ENCODE assay signal across 1 cellular context in the genomic region with DNA sequence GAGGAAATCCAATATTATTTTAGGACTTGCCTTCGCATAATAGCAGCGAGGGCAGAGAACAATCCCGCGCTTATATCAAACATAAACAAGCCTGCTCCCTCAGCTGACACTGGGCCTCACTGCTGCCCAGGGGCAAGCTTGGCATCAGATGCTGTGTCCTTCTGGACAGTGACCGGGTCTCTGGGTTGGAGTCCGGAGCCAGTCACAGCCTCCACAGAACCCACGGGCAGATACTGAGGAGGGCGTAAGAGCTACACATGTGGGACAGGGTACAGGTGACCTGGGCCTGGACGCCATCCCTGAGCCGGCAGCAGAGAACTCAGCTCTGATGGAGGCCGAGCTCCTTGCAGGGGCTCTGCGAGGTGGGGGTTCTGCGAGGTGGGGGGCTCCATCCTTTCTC.
TF ChIP-seq lines count a peak whose summit lies in the region.

No MANE protein-coding gene starts in this region.

TF ChIP-seq in HepG2, 621 proteins besides CTCF, POLR2A, EP300 and RAD21 (continued from another document):
- no peak for TF ChIP-seq TEF (CRISPR knock-in tag; IDR thresholded peaks at IDR 0.05)
- no peak for TF ChIP-seq NCOA5 (CRISPR knock-in tag; IDR thresholded peaks at IDR 0.05)
- TF ChIP-seq, protein P1, sequence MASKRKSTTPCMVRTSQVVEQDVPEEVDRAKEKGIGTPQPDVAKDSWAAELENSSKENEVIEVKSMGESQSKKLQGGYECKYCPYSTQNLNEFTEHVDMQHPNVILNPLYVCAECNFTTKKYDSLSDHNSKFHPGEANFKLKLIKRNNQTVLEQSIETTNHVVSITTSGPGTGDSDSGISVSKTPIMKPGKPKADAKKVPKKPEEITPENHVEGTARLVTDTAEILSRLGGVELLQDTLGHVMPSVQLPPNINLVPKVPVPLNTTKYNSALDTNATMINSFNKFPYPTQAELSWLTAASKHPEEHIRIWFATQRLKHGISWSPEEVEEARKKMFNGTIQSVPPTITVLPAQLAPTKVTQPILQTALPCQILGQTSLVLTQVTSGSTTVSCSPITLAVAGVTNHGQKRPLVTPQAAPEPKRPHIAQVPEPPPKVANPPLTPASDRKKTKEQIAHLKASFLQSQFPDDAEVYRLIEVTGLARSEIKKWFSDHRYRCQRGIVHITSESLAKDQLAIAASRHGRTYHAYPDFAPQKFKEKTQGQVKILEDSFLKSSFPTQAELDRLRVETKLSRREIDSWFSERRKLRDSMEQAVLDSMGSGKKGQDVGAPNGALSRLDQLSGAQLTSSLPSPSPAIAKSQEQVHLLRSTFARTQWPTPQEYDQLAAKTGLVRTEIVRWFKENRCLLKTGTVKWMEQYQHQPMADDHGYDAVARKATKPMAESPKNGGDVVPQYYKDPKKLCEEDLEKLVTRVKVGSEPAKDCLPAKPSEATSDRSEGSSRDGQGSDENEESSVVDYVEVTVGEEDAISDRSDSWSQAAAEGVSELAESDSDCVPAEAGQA (IDR thresholded peaks at IDR 0.05; ENCODE audit: low read depth), result no peak
- TF ChIP-seq, protein P1 (CRISPR knock-in tag; IDR thresholded peaks at IDR 0.05; ENCODE audit: borderline replicate concordance), result no peak
- TF ChIP-seq ZNF746 (CRISPR knock-in tag; IDR thresholded peaks at IDR 0.05), result no peak
- no peak for TF ChIP-seq ZNF589 (CRISPR knock-in tag; conservative IDR thresholded peaks at IDR 0.05)
- no peak for TF ChIP-seq KAT2B (IDR thresholded peaks at IDR 0.05; ENCODE audit: borderline replicate concordance, low read depth, low read length)
- TF ChIP-seq MAFK (conservative IDR thresholded peaks at IDR 0.05 in 1 of 2, IDR thresholded peaks at IDR 0.05 in 1 of 2; ENCODE audit: low read length in 2 of 2), result no peak
- TF ChIP-seq, protein P2, sequence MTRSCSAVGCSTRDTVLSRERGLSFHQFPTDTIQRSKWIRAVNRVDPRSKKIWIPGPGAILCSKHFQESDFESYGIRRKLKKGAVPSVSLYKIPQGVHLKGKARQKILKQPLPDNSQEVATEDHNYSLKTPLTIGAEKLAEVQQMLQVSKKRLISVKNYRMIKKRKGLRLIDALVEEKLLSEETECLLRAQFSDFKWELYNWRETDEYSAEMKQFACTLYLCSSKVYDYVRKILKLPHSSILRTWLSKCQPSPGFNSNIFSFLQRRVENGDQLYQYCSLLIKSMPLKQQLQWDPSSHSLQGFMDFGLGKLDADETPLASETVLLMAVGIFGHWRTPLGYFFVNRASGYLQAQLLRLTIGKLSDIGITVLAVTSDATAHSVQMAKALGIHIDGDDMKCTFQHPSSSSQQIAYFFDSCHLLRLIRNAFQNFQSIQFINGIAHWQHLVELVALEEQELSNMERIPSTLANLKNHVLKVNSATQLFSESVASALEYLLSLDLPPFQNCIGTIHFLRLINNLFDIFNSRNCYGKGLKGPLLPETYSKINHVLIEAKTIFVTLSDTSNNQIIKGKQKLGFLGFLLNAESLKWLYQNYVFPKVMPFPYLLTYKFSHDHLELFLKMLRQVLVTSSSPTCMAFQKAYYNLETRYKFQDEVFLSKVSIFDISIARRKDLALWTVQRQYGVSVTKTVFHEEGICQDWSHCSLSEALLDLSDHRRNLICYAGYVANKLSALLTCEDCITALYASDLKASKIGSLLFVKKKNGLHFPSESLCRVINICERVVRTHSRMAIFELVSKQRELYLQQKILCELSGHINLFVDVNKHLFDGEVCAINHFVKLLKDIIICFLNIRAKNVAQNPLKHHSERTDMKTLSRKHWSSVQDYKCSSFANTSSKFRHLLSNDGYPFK (CRISPR knock-in tag; IDR thresholded peaks at IDR 0.05; ENCODE audit: borderline replicate concordance), result no peak
- TF ChIP-seq ZBTB40 (IDR thresholded peaks at IDR 0.05), result no peak
- no peak for TF ChIP-seq ZBTB40 (CRISPR knock-in tag; IDR thresholded peaks at IDR 0.05)
- TF ChIP-seq BHLHE40 (IDR thresholded peaks at IDR 0.05; ENCODE audit: low read length), result no peak
- no peak for TF ChIP-seq ATF7-NPFF (CRISPR knock-in tag; IDR thresholded peaks at IDR 0.05; ENCODE audit: low read depth)
